In genomic region chr1:27000817-27001460, GRCh38 we compare ENCODE assay signal across 10 cellular contexts. TPM values are rescaled to one million over a fixed set of nuclear protein-coding genes. Genes with fewer than 3 reads are reported as not detected.
DNase-seq lines count a peak whose midpoint lies in the region; ATAC-seq, FAIRE-seq and TF ChIP-seq lines count a peak whose summit lies in the region.
"Had no signal": no experiment of that assay in that cellular context is flagged by ENCODE, and none has a peak within 500 bp of the region (broad histone marks: within the 10 kb centered on the region; RNA-seq: fewer than 3 reads in every experiment).

No MANE protein-coding gene starts in this region.

- no peaks in the 10 kb centered on the region for H4K20me1 ChIP-seq in endothelial cell of umbilical vein (replicated peaks; ENCODE audit: control insufficient read depth, extremely low read depth, insufficient read depth, low read length)

- H3K4me3 ChIP-seq in cardiac muscle cell (no peak overlapping the region), endothelial cell of umbilical vein (replicated peaks in 1 of 3; ENCODE audit: insufficient read depth in 1 of 3, low read depth in 1 of 3, low read length in 3 of 3) (no peak overlapping the region)

- dilution Hi-C loops in endothelial cell of umbilical vein (cut with MboI; ENCODE audit: extremely low pct_ligation_motif_present, low sequenced_read_pairs) = no loop called here

- no peaks in the 10 kb centered on the region for H3K9me3 ChIP-seq in cardiac muscle cell (ENCODE audit: low read depth)
- no peaks in the 10 kb centered on the region for H3K9me3 ChIP-seq in endothelial cell of umbilical vein (replicated peaks; ENCODE audit: control insufficient read depth, insufficient read depth, low read length)

- CTCF ChIA-PET in endothelial cell of umbilical vein (lab: Charles Lee) = interaction anchor here (0.6 to 9.2 kb wide), 3 partner anchors 9 to 42 kb away, joined by 3 to 181 read pairs (median 12); partner anchors contain the start of gene TENT5B

- FAIRE-seq in endothelial cell of umbilical vein (lab: Jason Lieb, UNC) (peak; percentile 93), urothelium cell line (lab: Jason Lieb, UNC) (peak; percentile 91)

- no peak for TF ChIP-seq CTCF in cardiac muscle cell (IDR thresholded peaks at IDR 0.05; ENCODE audit: low read depth, low read length)
- TF ChIP-seq CTCF in endothelial cell of umbilical vein (IDR thresholded peaks at IDR 0.05; ENCODE audit: extremely low read depth in 1 of 2, insufficient read depth in 1 of 2, low read depth in 1 of 2, low read length in 2 of 2) = no peak

- no TSS peak for BruUV-seq in endothelial cell of umbilical vein (replicated peaks; lab: Mats Ljungman, UMichigan)

- peaks cover 33% of the 10 kb centered on the region for H3K4me1 ChIP-seq in cardiac muscle cell (ENCODE audit: low read depth)
- peaks cover 19% of the 10 kb centered on the region for H3K4me1 ChIP-seq in endothelial cell of umbilical vein (ENCODE audit: control insufficient read depth, extremely low read depth, insufficient read depth, low read length)

- H3K27me3 Mint-ChIP-seq in naive B cell = peaks cover 6 to 10% (median 9%) of the 10 kb centered on the region in 3 donors

- H3K36me3 ChIP-seq in cardiac muscle cell (no peaks in the 10 kb centered on the region), endothelial cell of umbilical vein (ENCODE audit: control insufficient read depth in 2 of 2, extremely low read depth in 1 of 2, insufficient read depth in 2 of 2, low read length in 2 of 2) (no peaks in the 10 kb centered on the region)

- H3K4me1 Mint-ChIP-seq in naive B cell = peaks cover 13 to 44% (median 19%) of the 10 kb centered on the region in 3 donors

- no peak overlapping the region for H2AFZ ChIP-seq in endothelial cell of umbilical vein (ENCODE audit: low read depth, low read length)

- POLR2A ChIA-PET in endothelial cell of umbilical vein (lab: Charles Lee) = no interaction called here

- ATAC-seq in Right ventricle myocardium superior (ENCODE audit: poor library complexity) (no peak), naive B cell (ENCODE audit: low read depth in 2 of 2) (no peak), GM21390 (IDR thresholded peaks at IDR 0.05; ENCODE audit: unreplicated experiment) (no peak)
- ATAC-seq: activated T-cell treated with anti-CD3 and anti-CD28 coated beads, Interleukin-2, amount 50 U/mL, for 4 hours had no signal

- no peaks in the 10 kb centered on the region for H3K27me3 ChIP-seq in cardiac muscle cell
- H3K27me3 ChIP-seq in endothelial cell of umbilical vein (ENCODE audit: control insufficient read depth in 2 of 2, insufficient read depth in 2 of 2, low read length in 2 of 2) = no peaks in the 10 kb centered on the region

- peaks cover 4% of the 10 kb centered on the region for H3K79me2 ChIP-seq in endothelial cell of umbilical vein (ENCODE audit: control insufficient read depth, insufficient read depth, low read length)

- H3K27ac Mint-ChIP-seq in naive B cell = peak overlapping the region in 2 of 6 donors; percentile 57 to 74

- H3K9ac ChIP-seq in endothelial cell of umbilical vein (replicated peaks; ENCODE audit: extremely low read depth, insufficient read depth, low read length) = no peak overlapping the region

- peak overlapping the region in 6 of 8 donors; percentile 44 to 85 (median 72) for H3K4me3 Mint-ChIP-seq in naive B cell
- H3K4me3 Mint-ChIP-seq: activated T-cell treated with anti-CD3 and anti-CD28 coated beads, Interleukin-2, amount 50 U/mL, for 4 hours had no signal

- H3K9me3 Mint-ChIP-seq in naive B cell = no peaks in the 10 kb centered on the region
- H3K9me3 Mint-ChIP-seq: activated T-cell treated with anti-CD3 and anti-CD28 coated beads, Interleukin-2, amount 50 U/mL, for 4 hours had no signal

- H3K4me2 ChIP-seq in endothelial cell of umbilical vein (ENCODE audit: insufficient read depth, low read length) = no peak overlapping the region

- no peaks in the 10 kb centered on the region for H3K9me1 ChIP-seq in endothelial cell of umbilical vein (replicated peaks; ENCODE audit: control insufficient read depth, extremely low read depth, insufficient read depth, low read length)

- no peaks in the 10 kb centered on the region for H3K36me3 Mint-ChIP-seq in naive B cell

- intact Hi-C loops in Right ventricle myocardium superior (cut with DNase I) (no loop called here), endothelial cell of umbilical vein (cut with micrococcal nuclease) (no loop called here)

- H3K27ac ChIP-seq in cardiac muscle cell (peak overlapping the region; percentile 93), endothelial cell of umbilical vein (ENCODE audit: insufficient read depth, low read depth, low read length) (no peak overlapping the region)

- DNase-seq in cardiac muscle cell (ENCODE audit: low read depth in 1 of 2, low spot score in 1 of 2) (peak in 1 of 2 donors; percentile 62), Right ventricle myocardium superior (no peak), endothelial cell of umbilical vein (ENCODE audit: low read depth, low spot score) (peak; percentile 55), naive B cell (no peak), urothelium cell line (ENCODE audit: low spot score) (peak; percentile 36), HK-2 (ENCODE audit: unreplicated experiment) (no peak), NCI-H345 treated with DMSO at 0.1 percent for 48 hours (lab: John Stamatoyannopoulos, UW; ENCODE audit: unreplicated experiment) (no peak)
- DNase-seq: activated T-cell treated with anti-CD3 and anti-CD28 coated beads, Interleukin-2, amount 50 U/mL, for 4 hours had no signal

- TF ChIP-seq POLR2A in endothelial cell of umbilical vein (IDR thresholded peaks at IDR 0.05; ENCODE audit: low read depth, low read length) = no peak

TF ChIP-seq in endothelial cell of umbilical vein, 7 proteins besides CTCF, POLR2A, EP300 and RAD21:
- TF ChIP-seq POLR2AphosphoS5 (IDR thresholded peaks at IDR 0.05; ENCODE audit: insufficient read depth, low read depth, low read length) = no peak
- peak; percentile 21 for TF ChIP-seq JUN (IDR thresholded peaks at IDR 0.05; ENCODE audit: borderline replicate concordance, insufficient read depth, insufficient read length, low read depth)
- TF ChIP-seq GATA2 (IDR thresholded peaks at IDR 0.05; ENCODE audit: insufficient read depth, insufficient read length, low read depth, low read length) = no peak
- TF ChIP-seq MYC (IDR thresholded peaks at IDR 0.05; ENCODE audit: low read depth, low read length) = no peak
- TF ChIP-seq MAX (IDR thresholded peaks at IDR 0.05; ENCODE audit: insufficient read depth, insufficient read length) = peak; percentile 29
- TF ChIP-seq FOS (IDR thresholded peaks at IDR 0.05; ENCODE audit: borderline replicate concordance, insufficient read depth, low read length) = no peak
- TF ChIP-seq EZH2 (IDR thresholded peaks at IDR 0.05; ENCODE audit: borderline replicate concordance, low read depth, low read length, severe bottlenecking) = no peak

RNA-seq across cellular contexts. Expression of gene TRNP1, which starts 7.4 kb away (rescaled TPM):
- total RNA-seq in cardiac muscle cell (61.7 and 63.7 TPM in 2 replicates), Right ventricle myocardium superior (31.7 TPM), endothelial cell of umbilical vein (5.9 and 10.3 TPM in 2 replicates)
- polyA plus RNA-seq in cardiac muscle cell (42.9 and 55.5 TPM in 2 replicates), endothelial cell of umbilical vein (14.6 and 20.5 TPM in 2 replicates), naive B cell (ENCODE audit: low read depth in 6 of 6) (not detected)
- 10.3 and 14.2 TPM in 2 replicates for polyA plus RNA-seq in endothelial cell of umbilical vein (2011; cell fraction: cytosol; rRNA removed)
- polyA plus RNA-seq in endothelial cell of umbilical vein (2011; cell fraction: nucleus; rRNA removed) = 3.4 and 4.4 TPM in 2 replicates
- polyA plus RNA-seq in endothelial cell of umbilical vein (2012) = 14.4 and 19.8 TPM in 2 replicates
- polyA minus RNA-seq in endothelial cell of umbilical vein = 6.2 and 6.4 TPM in 2 replicates
- polyA minus RNA-seq in endothelial cell of umbilical vein (2011; cell fraction: cytosol; rRNA and poly(A)+ RNA removed) = not detected
- polyA minus RNA-seq in endothelial cell of umbilical vein (2011; cell fraction: nucleus; rRNA and poly(A)+ RNA removed) = 1.6 and 2.0 TPM in 2 replicates

RNA-seq across cellular contexts. Expression of gene TENT5B, which starts 11.7 kb away (rescaled TPM):
- 8.8 and 9.4 TPM in 2 replicates for total RNA-seq in cardiac muscle cell
- 6.8 and 8.5 TPM in 2 replicates for polyA plus RNA-seq in cardiac muscle cell
- total RNA-seq in Right ventricle myocardium superior = 34.6 TPM
- 0.73 and 0.88 TPM in 2 replicates for total RNA-seq in endothelial cell of umbilical vein
- 0.86 and 0.99 TPM in 2 replicates for polyA plus RNA-seq in endothelial cell of umbilical vein
- 0.44 and 0.63 TPM in 2 replicates for polyA plus RNA-seq in endothelial cell of umbilical vein (2011; cell fraction: cytosol; rRNA removed)
- 0.39 and 0.49 TPM in 2 replicates for polyA plus RNA-seq in endothelial cell of umbilical vein (2011; cell fraction: nucleus; rRNA removed)
- 0.37 and 0.95 TPM in 2 replicates for polyA plus RNA-seq in endothelial cell of umbilical vein (2012)
- 0.53 and 0.72 TPM in 2 replicates for polyA minus RNA-seq in endothelial cell of umbilical vein
- polyA minus RNA-seq in endothelial cell of umbilical vein (2011; cell fraction: cytosol; rRNA and poly(A)+ RNA removed) = 7.3 TPM
- polyA minus RNA-seq in endothelial cell of umbilical vein (2011; cell fraction: nucleus; rRNA and poly(A)+ RNA removed) = 0.34 and 0.67 TPM in 2 replicates
- polyA plus RNA-seq in naive B cell (ENCODE audit: low read depth in 6 of 6) = not detected

RNA-seq across cellular contexts. Expression of gene KDF1, which starts 40.7 kb away (rescaled TPM):
- total RNA-seq in cardiac muscle cell (0.63 and 0.67 TPM in 2 replicates), Right ventricle myocardium superior (0.35 TPM), endothelial cell of umbilical vein (not detected in 2 replicates)
- polyA plus RNA-seq in cardiac muscle cell (0.35 and 0.37 TPM in 2 replicates), endothelial cell of umbilical vein (0.05 TPM in 1 of 2 replicates, not detected in the other), naive B cell (ENCODE audit: low read depth in 6 of 6) (1 to 10 TPM in 5 of 6 donors, not detected in 1; 1.2 to 2.5 (median 2.2) TPM)
- not detected in 2 replicates for polyA plus RNA-seq in endothelial cell of umbilical vein (2011; cell fraction: cytosol; rRNA removed)
- polyA plus RNA-seq in endothelial cell of umbilical vein (2011; cell fraction: nucleus; rRNA removed) = not detected in 2 replicates
- polyA plus RNA-seq in endothelial cell of umbilical vein (2012) = not detected in 2 replicates
- polyA minus RNA-seq in endothelial cell of umbilical vein = 0.40 TPM in 1 of 2 replicates, not detected in the other
- polyA minus RNA-seq in endothelial cell of umbilical vein (2011; cell fraction: cytosol; rRNA and poly(A)+ RNA removed) = not detected
- polyA minus RNA-seq in endothelial cell of umbilical vein (2011; cell fraction: nucleus; rRNA and poly(A)+ RNA removed) = not detected in 2 replicates
- total RNA-seq: activated T-cell treated with anti-CD3 and anti-CD28 coated beads, Interleukin-2, amount 50 U/mL, for 4 hours; dermis microvascular lymphatic vessel endothelial cell had no signal

Comparison
In these comparisons a context has a peak if more than half of its experiments do, and no peak if none do; other contexts are left out.
1. DNase-seq: peak in endothelial cell of umbilical vein (single experiment) and urothelium cell line (single experiment); none in Right ventricle myocardium superior (single experiment), naive B cell (single experiment), HK-2 (single experiment) and NCI-H345 treated with DMSO at 0.1 percent for 48 hours (single experiment).